1 cellular context compared by ENCODE assay signal in the genomic region with DNA sequence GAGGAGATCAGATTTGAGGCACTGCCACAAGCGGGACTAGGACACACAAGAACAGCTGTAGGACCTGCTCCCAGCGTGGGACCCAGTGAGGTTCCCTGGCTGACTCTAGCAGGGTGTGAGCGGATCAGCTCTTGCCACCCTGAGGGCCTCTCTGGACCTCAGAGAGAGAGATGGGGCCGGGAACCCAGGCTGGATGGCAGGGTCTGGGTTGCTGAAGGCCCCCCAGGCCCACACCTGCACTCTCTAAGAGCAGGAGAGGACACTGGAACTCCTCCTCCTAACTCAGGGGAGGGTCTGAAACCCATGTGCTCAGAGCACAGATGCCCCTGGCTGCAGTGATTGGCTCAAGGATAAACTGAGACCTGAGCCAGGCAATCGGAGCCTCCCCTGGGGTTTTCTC.
TF ChIP-seq lines count a peak whose summit lies in the region.

No MANE protein-coding gene starts in this region.

TF ChIP-seq in H1, 55 proteins besides CTCF, POLR2A, EP300 and RAD21:
- TF ChIP-seq FOSL1 (IDR thresholded peaks at IDR 0.05; ENCODE audit: insufficient read depth, low read depth, low read length), result no peak
- 0 out of 2 replicates have a peak, but pooled peaks have one; percentile 3 for TF ChIP-seq POLR2AphosphoS5 (IDR thresholded peaks at IDR 0.05; ENCODE audit: low read depth, low read length)
